In the genomic region with DNA sequence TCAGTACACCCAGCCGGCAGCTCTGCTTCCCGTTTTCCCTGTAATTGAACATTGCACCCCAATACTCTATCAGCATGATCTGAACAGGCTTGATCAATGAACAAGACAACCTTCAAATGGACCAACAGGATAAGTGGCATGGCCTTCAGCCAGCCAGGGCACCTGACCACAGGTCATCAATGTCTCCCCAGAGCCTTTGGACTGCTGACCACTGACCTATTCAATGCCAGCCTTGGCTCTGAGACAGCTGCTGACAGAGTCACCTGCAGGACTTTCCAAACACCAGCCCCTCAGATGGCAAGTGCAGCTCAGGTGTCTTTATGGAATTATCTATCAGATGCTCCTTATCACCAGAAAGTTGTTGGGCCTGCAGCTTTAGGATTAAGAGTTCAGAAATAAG, we compare ENCODE assay signal across 1 cellular context.
TF ChIP-seq lines count a peak whose summit lies in the region.

No MANE protein-coding gene starts in this region.

TF ChIP-seq in HepG2, 621 proteins besides CTCF, POLR2A, EP300 and RAD21 (continued from another document):
- TF ChIP-seq, protein P1, sequence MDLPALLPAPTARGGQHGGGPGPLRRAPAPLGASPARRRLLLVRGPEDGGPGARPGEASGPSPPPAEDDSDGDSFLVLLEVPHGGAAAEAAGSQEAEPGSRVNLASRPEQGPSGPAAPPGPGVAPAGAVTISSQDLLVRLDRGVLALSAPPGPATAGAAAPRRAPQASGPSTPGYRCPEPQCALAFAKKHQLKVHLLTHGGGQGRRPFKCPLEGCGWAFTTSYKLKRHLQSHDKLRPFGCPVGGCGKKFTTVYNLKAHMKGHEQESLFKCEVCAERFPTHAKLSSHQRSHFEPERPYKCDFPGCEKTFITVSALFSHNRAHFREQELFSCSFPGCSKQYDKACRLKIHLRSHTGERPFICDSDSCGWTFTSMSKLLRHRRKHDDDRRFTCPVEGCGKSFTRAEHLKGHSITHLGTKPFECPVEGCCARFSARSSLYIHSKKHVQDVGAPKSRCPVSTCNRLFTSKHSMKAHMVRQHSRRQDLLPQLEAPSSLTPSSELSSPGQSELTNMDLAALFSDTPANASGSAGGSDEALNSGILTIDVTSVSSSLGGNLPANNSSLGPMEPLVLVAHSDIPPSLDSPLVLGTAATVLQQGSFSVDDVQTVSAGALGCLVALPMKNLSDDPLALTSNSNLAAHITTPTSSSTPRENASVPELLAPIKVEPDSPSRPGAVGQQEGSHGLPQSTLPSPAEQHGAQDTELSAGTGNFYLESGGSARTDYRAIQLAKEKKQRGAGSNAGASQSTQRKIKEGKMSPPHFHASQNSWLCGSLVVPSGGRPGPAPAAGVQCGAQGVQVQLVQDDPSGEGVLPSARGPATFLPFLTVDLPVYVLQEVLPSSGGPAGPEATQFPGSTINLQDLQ (CRISPR knock-in tag; IDR thresholded peaks at IDR 0.05) = no peak
- TF ChIP-seq ZNF547 (CRISPR knock-in tag; IDR thresholded peaks at IDR 0.05) (no peak), PITX1 (CRISPR knock-in tag; IDR thresholded peaks at IDR 0.05) (no peak), AGO2 (optimal IDR thresholded peaks at IDR 0.05; ENCODE audit: low read depth, low read length) (no peak), RFX1 (IDR thresholded peaks at IDR 0.05) (no peak), REPIN1 (CRISPR knock-in tag; IDR thresholded peaks at IDR 0.05; ENCODE audit: borderline replicate concordance, low read depth) (no peak), ZNF124 (CRISPR knock-in tag; IDR thresholded peaks at IDR 0.05) (no peak)
TF ChIP-seq in HepG2: peak in this region for 0.
